8 cellular contexts compared by ENCODE assay signal in genomic region chr1:167714851-167715652, GRCh38. TPM values are rescaled to one million over a fixed set of nuclear protein-coding genes. Genes with fewer than 3 reads are reported as not detected.
DNase-seq lines count a peak whose midpoint lies in the region; ATAC-seq and TF ChIP-seq lines count a peak whose summit lies in the region.

No MANE protein-coding gene starts in this region.

- H3K9me3 ChIP-seq in right atrium auricular region: no peaks in the 10 kb centered on the region
- no peaks in the 10 kb centered on the region for H3K9me3 ChIP-seq in vagina

- intact Hi-C loops in vagina (cut with DNase I): no loop called here

- H3K27ac Mint-ChIP-seq in T-cell: peak overlapping the region; percentile 79 to 91

- H3K36me3 ChIP-seq in right atrium auricular region (no peaks in the 10 kb centered on the region), vagina (no peaks in the 10 kb centered on the region)

- POLR2A ChIA-PET in T-cell (lab: Charles Lee): interaction anchor here (0.6 to 1.9 kb wide), 4 partner anchors 12 to 839 kb away, joined by 3 to 10 read pairs (median 3); partner anchors contain the start of gene POU2F1 (in 1 of the 2)

- TF ChIP-seq CTCF in GM12873 (IDR thresholded peaks at IDR 0.05; ENCODE audit: insufficient read depth, low read depth, low read length, missing control alignments) (peak; percentile 92), right atrium auricular region (IDR thresholded peaks at IDR 0.05) (peak; percentile 70 to 80), vagina (IDR thresholded peaks at IDR 0.05) (peak in 2 of 3 experiments; percentile 81 to 86)

- DNase-seq in NCI-H1417 treated with DMSO at 0.1 percent for 48 hours (lab: John Stamatoyannopoulos, UW) (peak; percentile 72), T-cell (peak; percentile 70 to 90 (median 83)), right atrium auricular region (ENCODE audit: low spot score) (peak; percentile 95), putamen (ENCODE audit: low spot score) (peak; percentile 93), vagina (ENCODE audit: extremely low spot score in 2 of 2) (no peak)

- no peaks in the 10 kb centered on the region for H3K36me3 Mint-ChIP-seq in T-cell

- H3K9me3 Mint-ChIP-seq in T-cell: no peaks in the 10 kb centered on the region

- H3K27me3 Mint-ChIP-seq in T-cell: peaks cover 0 to 6% of the 10 kb centered on the region in 2 donors

- H3K4me1 ChIP-seq in right atrium auricular region: peaks cover 0 to 11% of the 10 kb centered on the region in 2 donors
- peaks cover 14% of the 10 kb centered on the region for H3K4me1 ChIP-seq in vagina

- CTCF ChIA-PET in T-cell (lab: Charles Lee): interaction anchor here (0.6 to 2.2 kb wide), 13 partner anchors 9 to 495 kb away, joined by 3 to 13 read pairs (median 3); partner anchors contain the start of genes CREG1 (in 1 of the 2), DCAF6 (in 1 of the 2), MPC2 (in 1 of the 2) and POU2F1 (in 1 of the 2)

- peak overlapping the region; percentile 45 for H3K27ac ChIP-seq in angular gyrus (ENCODE audit: low read depth, low read length)
- peak overlapping the region; percentile 95 for H3K27ac ChIP-seq in right atrium auricular region
- H3K27ac ChIP-seq in vagina: peak overlapping the region; percentile 85

- H3K4me3 Mint-ChIP-seq in T-cell: peak overlapping the region; percentile 82 to 87 (median 83)

- H3K27me3 ChIP-seq in right atrium auricular region (no peaks in the 10 kb centered on the region), vagina (no peaks in the 10 kb centered on the region)

- peaks cover 40 to 46% (median 43%) of the 10 kb centered on the region in 3 donors for H3K4me1 Mint-ChIP-seq in T-cell

- ATAC-seq in HG02840 (IDR thresholded peaks at IDR 0.05; ENCODE audit: low FRiP score, unreplicated experiment): peak; percentile 42
- ATAC-seq in T-cell (replicated peaks in 1 of 4): peak; percentile 58 to 64 (median 61)

- TF ChIP-seq POLR2A in vagina (IDR thresholded peaks at IDR 0.05): no peak

- H3K4me3 ChIP-seq in right atrium auricular region: peak overlapping the region; percentile 69 to 76
- peak overlapping the region; percentile 60 to 67 for H3K4me3 ChIP-seq in vagina

RNA-seq across cellular contexts. Expression of gene MPZL1, which starts 6.7 kb away (rescaled TPM):
- total RNA-seq in T-cell (1 to 10 TPM; 5.1 to 9.9 (median 8.5) TPM), right atrium auricular region (10 to 100 TPM; 22.4 to 52.0 TPM), vagina (69.7 TPM)

Comparison
In these comparisons a context has a peak if more than half of its experiments do, and no peak if none do; other contexts are left out.
1. DNase-seq: peak in NCI-H1417 treated with DMSO at 0.1 percent for 48 hours (single experiment), T-cell (34 of 34), right atrium auricular region (single experiment) and putamen (single experiment); none in vagina (0 of 2).
2. H3K27ac ChIP-seq: peak in every context shown above with its lines; median percentile 95 in right atrium auricular region; 85 in vagina; 45 in angular gyrus.
3. Peak in every context shown above with its lines, with median percentiles within 50 percentile points of each other: CTCF ChIP-seq.